In the genomic region with DNA sequence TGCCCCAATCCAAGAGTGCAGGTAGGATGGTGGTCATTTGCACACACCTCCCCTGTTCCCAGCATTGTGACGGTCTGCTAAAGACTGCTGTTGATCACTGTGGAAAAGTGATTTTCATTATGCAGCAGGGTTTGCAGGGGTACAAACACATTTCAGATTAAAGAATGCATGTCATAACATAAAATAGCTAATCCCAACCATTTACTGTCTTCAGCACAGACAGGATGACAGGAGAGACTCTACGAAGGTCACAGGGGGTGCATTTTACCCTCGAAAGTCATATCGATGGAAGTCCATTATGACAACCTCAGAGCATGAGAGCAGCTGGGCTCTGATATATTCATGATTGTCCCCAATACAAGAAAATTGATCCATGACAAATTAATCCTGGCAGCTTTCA, we compare ENCODE assay signal across 31 cellular contexts.
DNase-seq lines count a peak whose midpoint lies in the region; TF ChIP-seq lines count a peak whose summit lies in the region.
"Had no signal": no experiment of that assay in that cellular context is flagged by ENCODE, and none has a peak within 500 bp of the region (broad histone marks: within the 10 kb centered on the region; RNA-seq: fewer than 3 reads in every experiment).

No MANE protein-coding gene starts in this region.

- no peak overlapping the region for H3K27ac ChIP-seq in neural cell (ENCODE audit: low read length)
- H3K27ac ChIP-seq: 22Rv1; A549; BLaER1; BLaER1 treated with 17β-estradiol and CSF1 and Interleukin-3, amounts not matched to agents 10 nM and 100 nM; C4-2B had no signal

- H3K4me1 Mint-ChIP-seq in nephron progenitor cell = no peaks in the 10 kb centered on the region
- H3K4me1 Mint-ChIP-seq: B cell; CD14-positive monocyte; CD4-positive, alpha-beta memory T cell; CD4-positive, CD25-positive, alpha-beta regulatory T cell; CD8-positive, alpha-beta memory T cell had no signal

- no peak overlapping the region for H3K4me2 ChIP-seq in neural cell (ENCODE audit: low read length)
- H3K4me2 ChIP-seq: A549; BLaER1; BLaER1 treated with 17β-estradiol and CSF1 and Interleukin-3, amounts not matched to agents 10 nM and 100 nM had no signal

- no peaks in the 10 kb centered on the region for H3K27me3 ChIP-seq in neural cell (ENCODE audit: insufficient read depth, low read depth, low read length)
- H3K27me3 ChIP-seq: BE2C; BLaER1; BLaER1 treated with 17β-estradiol and CSF1 and Interleukin-3, amounts not matched to agents 10 nM and 100 nM had no signal

- H3K79me2 ChIP-seq in neural cell (replicated peaks; ENCODE audit: insufficient read depth, low read length) = no peaks in the 10 kb centered on the region

- no peaks in the 10 kb centered on the region for H3K36me3 ChIP-seq in neural cell (ENCODE audit: insufficient read depth, low read length)
- H3K36me3 ChIP-seq: BE2C; BLaER1; BLaER1 treated with 17β-estradiol and CSF1 and Interleukin-3, amounts not matched to agents 10 nM and 100 nM had no signal

- H2AFZ ChIP-seq in neural cell (ENCODE audit: low read depth, low read length) = no peak overlapping the region

- no peaks in the 10 kb centered on the region for H3K36me3 Mint-ChIP-seq in nephron progenitor cell (ENCODE audit: low read depth)
- H3K36me3 Mint-ChIP-seq: CD14-positive monocyte; CD4-positive, alpha-beta memory T cell; CD4-positive, CD25-positive, alpha-beta regulatory T cell; CD8-positive, alpha-beta memory T cell; CD8-positive, alpha-beta T cell had no signal

- intact Hi-C loops in posterior vena cava (cut with DNase I) = no loop called here

- peaks cover 12% of the 10 kb centered on the region for H3K27me3 Mint-ChIP-seq in nephron progenitor cell (ENCODE audit: low read depth, poor library complexity)

- no peak for TF ChIP-seq RAD21 in neural cell (conservative IDR thresholded peaks at IDR 0.05)

- no peak overlapping the region for H3K4me3 Mint-ChIP-seq in nephron progenitor cell
- H3K4me3 Mint-ChIP-seq: B cell; CD14-positive monocyte; CD4-positive, alpha-beta memory T cell; CD4-positive, alpha-beta T cell; CD4-positive, CD25-positive, alpha-beta regulatory T cell; CD8-positive, alpha-beta memory T cell; CD8-positive, alpha-beta T cell had no signal

- no peak overlapping the region for H3K9ac ChIP-seq in neural cell (ENCODE audit: low read length)
- H3K9ac ChIP-seq: BLaER1; BLaER1 treated with 17β-estradiol and CSF1 and Interleukin-3, amounts not matched to agents 10 nM and 100 nM had no signal

- no peaks in the 10 kb centered on the region for H3F3A ChIP-seq in neural cell (ENCODE audit: insufficient read depth, low read length, poor library complexity, severe bottlenecking)

- no peaks in the 10 kb centered on the region for H4K20me1 ChIP-seq in neural cell (ENCODE audit: insufficient read depth)
- H4K20me1 ChIP-seq: BLaER1; BLaER1 treated with 17β-estradiol and CSF1 and Interleukin-3, amounts not matched to agents 10 nM and 100 nM had no signal

- peak; percentile 1 for DNase-seq in posterior vena cava (ENCODE audit: low spot score)
- DNase-seq in nephron progenitor cell = no peak
- DNase-seq in stimulated activated naive CD4-positive, alpha-beta T cell treated with Interleukin-2 at 50 U/mL for 16 hours (lab: John Stamatoyannopoulos, UW) = no peak
- DNase-seq: 8988T; ACHN; AML-193; BE2C; C1 segment of cervical spinal cord; Caco-2; Calu3; CD4-positive, alpha-beta memory T cell; CD4-positive, alpha-beta T cell; CD4-positive, CD25-positive, alpha-beta regulatory T cell; CD8-positive, alpha-beta memory T cell; CD8-positive, alpha-beta T cell; COR-L47; DMS 273 treated with DMSO at 0.1 percent for 48 hours; DMS153; DMS53; DMS79; DMS79 treated with DMSO at 0.1 percent for 48 hours; DND-41; EL had no signal

- H3K9me3 Mint-ChIP-seq in nephron progenitor cell = peaks cover 31% of the 10 kb centered on the region

- peak; percentile 87 for TF ChIP-seq EP300 in neural cell (conservative IDR thresholded peaks at IDR 0.05; ENCODE audit: poor library complexity, severe bottlenecking)

- H3K9me3 ChIP-seq in neural cell (ENCODE audit: low read length) = no peaks in the 10 kb centered on the region
- H3K9me3 ChIP-seq: A549, BE2C, Caco-2 had no signal

- H3K4me3 ChIP-seq in neural cell (ENCODE audit: low read length) = no peak overlapping the region
- H3K4me3 ChIP-seq: A549; BLaER1; BLaER1 treated with 17β-estradiol and CSF1 and Interleukin-3, amounts not matched to agents 10 nM and 100 nM had no signal

- no peaks in the 10 kb centered on the region for H3K9me2 ChIP-seq in neural cell (ENCODE audit: insufficient read depth, low read length)

- TF ChIP-seq CTCF in neural cell (IDR thresholded peaks at IDR 0.05; ENCODE audit: poor library complexity, severe bottlenecking) (no peak), nephron progenitor cell (IDR thresholded peaks at IDR 0.05) (no peak)

- H3K27ac Mint-ChIP-seq in nephron progenitor cell = no peak overlapping the region
- H3K27ac Mint-ChIP-seq: B cell; CD14-positive monocyte; CD4-positive, alpha-beta memory T cell; CD4-positive, alpha-beta T cell; CD4-positive, CD25-positive, alpha-beta regulatory T cell; CD8-positive, alpha-beta memory T cell; CD8-positive, alpha-beta T cell had no signal

TF ChIP-seq in neural cell, 6 proteins besides CTCF, POLR2A, EP300 and RAD21:
- TF ChIP-seq MXI1 (conservative IDR thresholded peaks at IDR 0.05; ENCODE audit: poor library complexity, severe bottlenecking) (no peak), POLR2AphosphoS5 (IDR thresholded peaks at IDR 0.05) (peak; percentile 57)
